ENCODE assay signal across 9 cellular contexts in the genomic region with DNA sequence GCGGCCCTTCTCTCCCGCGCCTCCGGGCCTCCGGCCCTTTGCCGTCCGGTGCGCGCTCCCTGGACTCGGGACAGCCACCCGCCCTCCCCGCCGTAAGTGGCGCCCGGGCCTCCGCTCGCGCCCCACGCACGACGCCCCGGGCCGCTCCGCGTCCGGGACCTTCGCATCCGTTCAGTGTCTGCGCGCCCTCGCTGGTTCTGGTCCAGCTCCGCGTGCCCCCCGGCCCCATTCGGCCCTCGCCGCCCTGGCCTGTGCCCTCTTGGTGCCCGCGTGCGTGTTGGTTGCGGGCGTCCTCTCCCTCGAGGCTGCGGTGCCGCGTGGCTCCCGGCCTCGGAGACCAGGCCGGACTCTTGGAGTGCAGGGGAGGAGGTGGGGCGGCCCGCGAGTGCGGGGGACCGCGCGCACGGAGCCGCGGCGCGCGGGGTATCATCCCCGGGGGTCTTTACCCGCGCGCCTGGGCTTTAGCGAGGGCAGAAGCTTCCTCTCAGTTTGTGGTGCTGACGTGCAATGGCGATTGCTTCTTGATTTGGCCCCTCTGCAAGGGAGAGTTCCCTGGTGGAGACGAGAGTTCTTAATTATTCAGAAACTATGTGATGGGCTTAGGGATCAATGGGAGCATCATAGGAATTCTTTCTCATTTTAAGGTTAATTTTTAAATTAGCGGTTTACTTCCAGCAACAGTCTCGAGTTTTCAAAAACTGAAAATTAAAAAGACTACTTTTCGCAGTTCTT. TPM values are rescaled to one million over a fixed set of nuclear protein-coding genes. Genes with fewer than 3 reads are reported as not detected.
DNase-seq lines count a peak whose midpoint lies in the region; ATAC-seq and TF ChIP-seq lines count a peak whose summit lies in the region.
"Had no signal": no experiment of that assay in that cellular context is flagged by ENCODE, and none has a peak within 500 bp of the region (broad histone marks: within the 10 kb centered on the region; RNA-seq: fewer than 3 reads in every experiment).

No MANE protein-coding gene starts in this region.

- H3K27ac ChIP-seq in C4-2B (peak overlapping the region; percentile 66), iPS DF 6.9 (ENCODE audit: low read length) (no peak overlapping the region), skin epidermis (peak overlapping the region in 11 of 21 experiments; percentile 11 to 74 (median 52))
- H3K27ac ChIP-seq: neutrophil had no signal

- ATAC-seq in GM21515 (IDR thresholded peaks at IDR 0.05; ENCODE audit: unreplicated experiment) (no peak), GM18520 (IDR thresholded peaks at IDR 0.05; ENCODE audit: unreplicated experiment) (no peak), HG03520 (IDR thresholded peaks at IDR 0.05; ENCODE audit: unreplicated experiment) (no peak)

- H3K9me3 Mint-ChIP-seq in activated T-helper 2 cell treated with anti-CD3 and anti-CD28 coated beads, Interferon-gamma antibody, Interleukin-2, Interleukin-4, amounts not matched to agents 10 μg/mL and 5 μg/mL and 100 μg/mL, durations not matched to agents 14 hours and 24 hours and 36 hours: no peaks in the 10 kb centered on the region

- peak overlapping the region; percentile 80 for H3K4me3 ChIP-seq in HFF-Myc (replicated peaks; ENCODE audit: low read depth, low read length)
- H3K4me3 ChIP-seq in iPS DF 6.9 (ENCODE audit: low read length): peak overlapping the region; percentile 59
- H3K4me3 ChIP-seq in skin epidermis: peak overlapping the region; percentile 45 to 62 (median 56)

- peak overlapping the region; percentile 46 for H3K4me3 Mint-ChIP-seq in activated T-helper 2 cell treated with anti-CD3 and anti-CD28 coated beads, Interferon-gamma antibody, Interleukin-2, Interleukin-4, amounts not matched to agents 10 μg/mL and 5 μg/mL and 100 μg/mL, durations not matched to agents 14 hours and 24 hours and 36 hours (ENCODE audit: low read depth)

- H3K27me3 ChIP-seq in iPS DF 6.9 (ENCODE audit: control insufficient read depth, insufficient read depth, low read length): no peaks in the 10 kb centered on the region

- TF ChIP-seq CTCF in C4-2B (conservative IDR thresholded peaks at IDR 0.05) (no peak; the same call in 1 of the 2 replicates), HFF-Myc (IDR thresholded peaks at IDR 0.05; ENCODE audit: low read depth, low read length, missing control alignments) (no peak)

- no peak overlapping the region for H3K27ac Mint-ChIP-seq in activated T-helper 2 cell treated with anti-CD3 and anti-CD28 coated beads, Interferon-gamma antibody, Interleukin-2, Interleukin-4, amounts not matched to agents 10 μg/mL and 5 μg/mL and 100 μg/mL, durations not matched to agents 14 hours and 24 hours and 36 hours

- no peaks in the 10 kb centered on the region for H3K36me3 ChIP-seq in iPS DF 6.9 (ENCODE audit: control insufficient read depth, insufficient read depth, low read length)
- H3K36me3 ChIP-seq: neutrophil had no signal

- H3K4me1 Mint-ChIP-seq in activated T-helper 2 cell treated with anti-CD3 and anti-CD28 coated beads, Interferon-gamma antibody, Interleukin-2, Interleukin-4, amounts not matched to agents 10 μg/mL and 5 μg/mL and 100 μg/mL, durations not matched to agents 14 hours and 24 hours and 36 hours (ENCODE audit: low read depth): peaks cover 7% of the 10 kb centered on the region

- no CpG with 5 or more reads among the region's 73 CpGs for WGBS in iPS DF 6.9 (ENCODE audit: insufficient coverage, insufficient read length)

- no peaks in the 10 kb centered on the region for H3K9me3 ChIP-seq in iPS DF 6.9 (ENCODE audit: control insufficient read depth, insufficient read depth, low read length)
- H3K9me3 ChIP-seq: neutrophil had no signal

- DNase-seq in HFF-Myc (ENCODE audit: extremely low read depth, low read depth): no peak
- DNase-seq in activated T-helper 2 cell treated with anti-CD3 and anti-CD28 coated beads, Interferon-gamma antibody, Interleukin-2, Interleukin-4, amounts not matched to agents 10 μg/mL and 5 μg/mL and 100 μg/mL, durations not matched to agents 14 hours and 24 hours and 36 hours (ENCODE audit: low spot score): no peak
- no peak for DNase-seq in iPS DF 6.9 (ENCODE audit: low read depth, low spot score)

- no peaks in the 10 kb centered on the region; the same call in 1 of the 2 replicates for H3K4me1 ChIP-seq in iPS DF 6.9 (ENCODE audit: control insufficient read depth, insufficient read depth, low read length)

- intact Hi-C loops in activated T-helper 2 cell treated with anti-CD3 and anti-CD28 coated beads, Interferon-gamma antibody, Interleukin-2, Interleukin-4, amounts not matched to agents 10 μg/mL and 5 μg/mL and 100 μg/mL, durations not matched to agents 14 hours and 24 hours and 36 hours (cut with micrococcal nuclease): loop anchor here (5.0 kb wide), 1 partner anchor 56 kb away; no protein-coding TSS in a partner anchor

- peaks cover 42% of the 10 kb centered on the region for H3K27me3 Mint-ChIP-seq in activated T-helper 2 cell treated with anti-CD3 and anti-CD28 coated beads, Interferon-gamma antibody, Interleukin-2, Interleukin-4, amounts not matched to agents 10 μg/mL and 5 μg/mL and 100 μg/mL, durations not matched to agents 14 hours and 24 hours and 36 hours (ENCODE audit: low read depth)

- H3K36me3 Mint-ChIP-seq in activated T-helper 2 cell treated with anti-CD3 and anti-CD28 coated beads, Interferon-gamma antibody, Interleukin-2, Interleukin-4, amounts not matched to agents 10 μg/mL and 5 μg/mL and 100 μg/mL, durations not matched to agents 14 hours and 24 hours and 36 hours (ENCODE audit: low read depth): no peaks in the 10 kb centered on the region

RNA-seq across cellular contexts. Expression of a gene that starts 0.8 kb away (rescaled TPM):
- total RNA-seq in activated T-helper 2 cell treated with anti-CD3 and anti-CD28 coated beads, Interferon-gamma antibody, Interleukin-2, Interleukin-4, amounts not matched to agents 10 μg/mL and 5 μg/mL and 100 μg/mL, durations not matched to agents 14 hours and 24 hours and 36 hours: 0.25 and 0.57 TPM in 2 replicates
